Comparison of ENCODE assay signal across 8 cellular contexts in the genomic region with DNA sequence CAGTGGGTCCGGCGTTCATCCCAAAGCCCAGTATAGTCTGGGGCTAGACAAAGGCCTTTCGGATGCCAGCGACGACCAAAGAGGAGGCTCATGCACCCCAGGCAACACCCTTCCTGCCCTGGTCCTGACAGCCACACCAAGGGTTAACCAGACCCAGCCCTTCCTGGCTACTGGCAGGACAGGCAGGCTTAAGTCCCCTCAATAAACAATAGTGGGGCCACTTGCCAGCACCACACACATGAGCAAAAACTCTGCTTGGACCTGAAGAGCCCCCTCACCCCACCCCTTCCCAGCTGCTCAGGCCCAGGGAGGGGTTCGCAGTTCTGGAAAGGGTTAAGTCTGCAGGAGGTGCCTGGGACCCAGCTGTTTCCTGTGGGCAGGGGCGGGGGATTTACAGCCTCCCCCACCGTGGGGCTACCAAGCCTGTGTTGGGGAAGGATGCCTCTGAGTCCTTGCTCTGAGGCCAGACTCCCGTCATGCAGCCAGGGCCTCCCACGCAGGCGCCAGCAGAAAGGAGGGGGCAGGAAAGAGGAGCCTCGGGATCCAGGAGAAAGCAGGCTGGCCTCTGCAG. TPM values are rescaled to one million over a fixed set of nuclear protein-coding genes. Genes with fewer than 3 reads are reported as not detected.
A peak's percentile ranks its signal among the peaks of the same experiment; 100 is the strongest.
DNase-seq lines count a peak whose midpoint lies in the region; ATAC-seq and TF ChIP-seq lines count a peak whose summit lies in the region.

No MANE protein-coding gene starts in this region.

- H3K27ac ChIP-seq in transverse colon = peak overlapping the region; percentile 42 to 76 (median 60)
- no peak overlapping the region for H3K27ac ChIP-seq in CD4-positive, alpha-beta T cell (ENCODE audit: low read depth, low read length)

- H3K27me3 ChIP-seq in transverse colon = no peaks in the 10 kb centered on the region
- no peaks in the 10 kb centered on the region for H3K27me3 ChIP-seq in CD4-positive, alpha-beta T cell (ENCODE audit: control insufficient read depth, insufficient read depth, low read length)

- no peak for TF ChIP-seq POLR2A in transverse colon (IDR thresholded peaks at IDR 0.05)

- no peak for TF ChIP-seq CTCF in brain (conservative IDR thresholded peaks at IDR 0.05)
- no peak for TF ChIP-seq CTCF in transverse colon (IDR thresholded peaks at IDR 0.05)
- no peak for TF ChIP-seq CTCF in CD4-positive, alpha-beta T cell (IDR thresholded peaks at IDR 0.05)

- DNase-seq in T-helper 2 cell treated with Interferon-gamma antibody and Interleukin-4, amounts not matched to agents 5 μg/mL and 100 μg/mL, for 36 hours (ENCODE audit: low spot score) = peak; percentile 29
- DNase-seq in T-helper 2 cell (no peak), left lobe of liver (ENCODE audit: low spot score) (no peak), transverse colon (no peak)
- DNase-seq in CD4-positive, alpha-beta T cell = no peak

- in situ Hi-C loops in transverse colon (cut with MboI; ENCODE audit: low pct_ligation_motif_present in 1 of 4, low pct_unique_long_range_greater_than_20kb in 1 of 4, low sequenced_read_pairs in 3 of 4) = no loop called here

- no peaks in the 10 kb centered on the region for H3K9me3 ChIP-seq in transverse colon
- no peaks in the 10 kb centered on the region for H3K9me3 ChIP-seq in CD4-positive, alpha-beta T cell (ENCODE audit: control insufficient read depth, low read length)

- TF ChIP-seq EP300 in transverse colon (IDR thresholded peaks at IDR 0.05; ENCODE audit: low read depth) = no peak

- CTCF ChIA-PET in CD4-positive, alpha-beta T cell (lab: Charles Lee) = interaction anchor here (1.4 kb wide), 1 partner anchor 15 kb away, joined by 5 read pairs; no protein-coding TSS in a partner anchor

- 42% methylated on average over 12 of the region's 12 CpGs; no CpG with 5 or more reads in 1 of the 2 donors for WGBS in transverse colon (ENCODE audit: low coverage in 1 of 2), 2 donors

- ATAC-seq in left lobe of liver (peak; percentile 30), HG03045 (IDR thresholded peaks at IDR 0.05; ENCODE audit: unreplicated experiment) (no peak), GM18861 (IDR thresholded peaks at IDR 0.05; ENCODE audit: unreplicated experiment) (no peak)
- ATAC-seq in CD4-positive, alpha-beta T cell (ENCODE audit: poor library complexity) = no peak

- H3K27me3 Mint-ChIP-seq in T-helper 2 cell treated with Interferon-gamma antibody and Interleukin-4, amounts not matched to agents 5 μg/mL and 100 μg/mL, for 36 hours (ENCODE audit: low read depth) = peaks cover 13% of the 10 kb centered on the region
- peaks cover 16% of the 10 kb centered on the region for H3K27me3 Mint-ChIP-seq in brain
- H3K27me3 Mint-ChIP-seq in CD4-positive, alpha-beta T cell = peaks cover 10% of the 10 kb centered on the region

- H3K4me1 Mint-ChIP-seq in T-helper 2 cell treated with Interferon-gamma antibody and Interleukin-4, amounts not matched to agents 5 μg/mL and 100 μg/mL, for 36 hours (ENCODE audit: low read depth) = peaks cover 31% of the 10 kb centered on the region
- H3K4me1 Mint-ChIP-seq in brain = peaks cover 58% of the 10 kb centered on the region
- H3K4me1 Mint-ChIP-seq in CD4-positive, alpha-beta T cell (ENCODE audit: low read depth) = peaks cover 4% of the 10 kb centered on the region

- H3K4me3 Mint-ChIP-seq in T-helper 2 cell treated with Interferon-gamma antibody and Interleukin-4, amounts not matched to agents 5 μg/mL and 100 μg/mL, for 36 hours = no peak overlapping the region
- no peak overlapping the region for H3K4me3 Mint-ChIP-seq in brain
- no peak overlapping the region for H3K4me3 Mint-ChIP-seq in CD4-positive, alpha-beta T cell

- H3K36me3 ChIP-seq in transverse colon = no peaks in the 10 kb centered on the region

- no peak overlapping the region for H3K4me3 ChIP-seq in transverse colon

- intact Hi-C loops in transverse colon (cut with DNase I; ENCODE audit: low total_unique reads) = no loop called here
- intact Hi-C loops in CD4-positive, alpha-beta T cell (cut with DNase I, micrococcal nuclease) = no loop called here

- H3K9me3 Mint-ChIP-seq in T-helper 2 cell treated with Interferon-gamma antibody and Interleukin-4, amounts not matched to agents 5 μg/mL and 100 μg/mL, for 36 hours = no peaks in the 10 kb centered on the region
- peaks cover 0 to 4% (median 0%) of the 10 kb centered on the region in 5 experiments for H3K9me3 Mint-ChIP-seq in brain
- H3K9me3 Mint-ChIP-seq in CD4-positive, alpha-beta T cell = peaks cover 2% of the 10 kb centered on the region

- H3K27ac Mint-ChIP-seq in T-helper 2 cell treated with Interferon-gamma antibody and Interleukin-4, amounts not matched to agents 5 μg/mL and 100 μg/mL, for 36 hours = no peak overlapping the region
- H3K27ac Mint-ChIP-seq in brain = peak overlapping the region in 3 of 5 experiments; percentile 64 to 79 (median 79)
- H3K27ac Mint-ChIP-seq in CD4-positive, alpha-beta T cell = no peak overlapping the region

- POLR2A ChIA-PET in CD4-positive, alpha-beta T cell (lab: Charles Lee) = no interaction called here

- peaks cover 10 to 30% (median 14%) of the 10 kb centered on the region in 4 donors for H3K4me1 ChIP-seq in transverse colon

- no peaks in the 10 kb centered on the region for H3K36me3 Mint-ChIP-seq in T-helper 2 cell treated with Interferon-gamma antibody and Interleukin-4, amounts not matched to agents 5 μg/mL and 100 μg/mL, for 36 hours (ENCODE audit: low read depth)
- H3K36me3 Mint-ChIP-seq in brain = no peaks in the 10 kb centered on the region
- H3K36me3 Mint-ChIP-seq in CD4-positive, alpha-beta T cell (ENCODE audit: low read depth) = no peaks in the 10 kb centered on the region

RNA-seq across cellular contexts. Expression of a gene that starts 18.2 kb away (rescaled TPM):
- polyA plus RNA-seq in brain (ENCODE audit: insufficient read depth, low read depth, low replicate concordance) = 29.9 TPM
- 1.8 TPM for total RNA-seq in left lobe of liver
- 10 to 100 TPM; 19.4 to 47.6 (median 31.5) TPM for total RNA-seq in transverse colon
- under 1 TPM; 0.45 to 0.71 TPM for total RNA-seq in CD4-positive, alpha-beta T cell

RNA-seq across cellular contexts. Expression of a gene that starts 29.3 kb away (rescaled TPM):
- not detected for polyA plus RNA-seq in brain (ENCODE audit: insufficient read depth, low read depth, low replicate concordance)
- total RNA-seq in left lobe of liver = not detected
- under 1 TPM in 2 of 4 donors, not detected in 2; 0.16 to 0.41 TPM for total RNA-seq in transverse colon
- not detected for total RNA-seq in CD4-positive, alpha-beta T cell

RNA-seq across cellular contexts. Expression of a gene that starts 51.7 kb away (rescaled TPM):
- 5.7 TPM for polyA plus RNA-seq in brain (ENCODE audit: insufficient read depth, low read depth, low replicate concordance)
- total RNA-seq in left lobe of liver (27.8 TPM), transverse colon (100 to 1,000 TPM; 142 to 215 (median 177) TPM)
- not detected for total RNA-seq in CD4-positive, alpha-beta T cell

RNA-seq across cellular contexts. Expression of a gene that starts 56.1 kb away (rescaled TPM):
- polyA plus RNA-seq in brain (ENCODE audit: insufficient read depth, low read depth, low replicate concordance) = 599 TPM
- total RNA-seq in left lobe of liver (67.7 TPM), transverse colon (1,000 to 10,000 TPM in 2 of 4 donors, 100 to 1,000 TPM in 2; 697 to 1,474 (median 915) TPM)
- 10 to 100 TPM; 34.8 to 39.9 TPM for total RNA-seq in CD4-positive, alpha-beta T cell

Comparison
In these comparisons a context has a peak if more than half of its experiments do, and no peak if none do; other contexts are left out.
1. H3K27ac Mint-ChIP-seq: peak in brain (3 of 5); none in T-helper 2 cell treated with Interferon-gamma antibody and Interleukin-4, amounts not matched to agents 5 μg/mL and 100 μg/mL, for 36 hours (single experiment) and CD4-positive, alpha-beta T cell (single experiment).
2. RNA of a gene that starts 51.7 kb away (total RNA-seq): 142 to 215 TPM in transverse colon and 27.8 TPM in left lobe of liver (single experiment); not detected in CD4-positive, alpha-beta T cell; every median in the first group is over 10 times any median in the second.